11 cellular contexts compared by ENCODE assay signal in genomic region chr22:36323855-36324331, GRCh38.
DNase-seq lines count a peak whose midpoint lies in the region; ATAC-seq and TF ChIP-seq lines count a peak whose summit lies in the region.
"Had no signal": no experiment of that assay in that cellular context is flagged by ENCODE, and none has a peak within 500 bp of the region (broad histone marks: within the 10 kb centered on the region; RNA-seq: fewer than 3 reads in every experiment).

No MANE protein-coding gene starts in this region.

- DNase-seq in GM23338 (ENCODE audit: low spot score) (no peak), cardiac fibroblast (ENCODE audit: low read depth in 2 of 2) (peak; percentile 52 to 59), smooth muscle cell (lab: John Stamatoyannopoulos, UW; ENCODE audit: unreplicated experiment) (no peak), UCSD-AML1 (lab: John Stamatoyannopoulos, UW; ENCODE audit: unreplicated experiment) (no peak), pons (ENCODE audit: low spot score) (no peak)
- DNase-seq in stimulated activated CD8-positive, alpha-beta memory T cell treated with anti-CD3 and anti-CD28 coated beads, Interleukin-4, amount 100 ng/mL, for 48 hours: no peak
- DNase-seq: foreskin keratinocyte, NCI-H510A, T-helper 9 cell had no signal

- H3K4me2 ChIP-seq in GM23338 (no peak overlapping the region), smooth muscle cell (no peak overlapping the region)

- H3K27ac Mint-ChIP-seq in GM23338: no peak overlapping the region; the same call in 1 of the 2 replicates

- no peak for TF ChIP-seq RAD21 in liver (IDR thresholded peaks at IDR 0.05)

- H3K4me1 ChIP-seq in GM23338 (ENCODE audit: insufficient read depth): peaks cover 10% of the 10 kb centered on the region
- peaks cover 13 to 41% (median 26%) of the 10 kb centered on the region in 4 donors for H3K4me1 ChIP-seq in liver (ENCODE audit: control insufficient read depth in 4 of 4, insufficient read depth in 4 of 4, low read length in 3 of 4)
- H3K4me1 ChIP-seq in smooth muscle cell (ENCODE audit: low read depth): peaks cover 15% of the 10 kb centered on the region

- H3F3A ChIP-seq in GM23338 (replicated peaks; ENCODE audit: low read depth) (0 out of 2 replicates have a peak, but pooled peaks cover 3% of the 10 kb centered on the region), smooth muscle cell (ENCODE audit: low read depth) (peaks cover 49% of the 10 kb centered on the region)

- H3K4me3 ChIP-seq in GM23338 (no peak overlapping the region), cardiac fibroblast (replicated peaks in 1 of 2; ENCODE audit: low read depth in 2 of 2, low read length in 2 of 2) (no peak overlapping the region), liver (ENCODE audit: low read depth in 1 of 3, low read length in 3 of 3) (no peak overlapping the region), smooth muscle cell (no peak overlapping the region)

- H3K4me3 Mint-ChIP-seq in GM23338: no peak overlapping the region

- H3K79me2 ChIP-seq in GM23338 (replicated peaks; ENCODE audit: insufficient read depth) (peaks cover 26% of the 10 kb centered on the region), smooth muscle cell (ENCODE audit: low read depth) (peaks cover 88% of the 10 kb centered on the region)

- no peak overlapping the region for H3K9ac ChIP-seq in liver (ENCODE audit: low read depth in 1 of 2, low read length in 2 of 2)
- H3K9ac ChIP-seq in smooth muscle cell (ENCODE audit: low read depth): no peak overlapping the region

- 69% methylated on average over 21 of the region's 21 CpGs for WGBS in liver
- WGBS in smooth muscle cell (ENCODE audit: low lambda C conversion rate): 87% methylated on average over 21 of the region's 21 CpGs

- H3K27me3 ChIP-seq in GM23338 (ENCODE audit: insufficient read depth) (no peaks in the 10 kb centered on the region), liver (ENCODE audit: control insufficient read depth in 4 of 4, insufficient read depth in 4 of 4, low read length in 3 of 4) (no peaks in the 10 kb centered on the region), smooth muscle cell (ENCODE audit: low read depth) (no peaks in the 10 kb centered on the region)
- H3K27me3 ChIP-seq: foreskin keratinocyte had no signal

- H3K36me3 Mint-ChIP-seq in GM23338 (ENCODE audit: low read depth): peaks cover 88% of the 10 kb centered on the region

- no peak overlapping the region for H2AFZ ChIP-seq in GM23338
- H2AFZ ChIP-seq in smooth muscle cell (ENCODE audit: low read depth): no peak overlapping the region

- H3K4me1 Mint-ChIP-seq in GM23338: peaks cover 21% of the 10 kb centered on the region

- no peaks in the 10 kb centered on the region for H3K9me3 ChIP-seq in liver (ENCODE audit: control insufficient read depth in 4 of 4, low read length in 3 of 4)
- H3K9me3 ChIP-seq in smooth muscle cell (replicated peaks; ENCODE audit: low read depth): no peaks in the 10 kb centered on the region

- no peak for ATAC-seq in GM23338
- ATAC-seq in GM19397 (IDR thresholded peaks at IDR 0.05; ENCODE audit: unreplicated experiment): no peak
- ATAC-seq: foreskin keratinocyte had no signal

- no peaks in the 10 kb centered on the region for H3K9me2 ChIP-seq in GM23338 (ENCODE audit: insufficient read depth)

- peaks cover 21% of the 10 kb centered on the region for H4K20me1 ChIP-seq in GM23338 (replicated peaks; ENCODE audit: insufficient read depth)
- peaks cover 77% of the 10 kb centered on the region for H4K20me1 ChIP-seq in smooth muscle cell (ENCODE audit: low read depth)

- H3K27me3 Mint-ChIP-seq in GM23338 (ENCODE audit: insufficient read depth, low read depth, poor library complexity): peaks cover 11% of the 10 kb centered on the region

- H3K36me3 ChIP-seq in GM23338 (ENCODE audit: insufficient read depth) (peaks cover 36% of the 10 kb centered on the region), liver (ENCODE audit: control insufficient read depth in 4 of 4, insufficient read depth in 3 of 4, low read depth in 1 of 4, low read length in 3 of 4) (peaks cover 11 to 61% (median 42%) of the 10 kb centered on the region in 4 donors), smooth muscle cell (ENCODE audit: low read depth) (peaks cover 9% of the 10 kb centered on the region)

- TF ChIP-seq CTCF in GM23338 (conservative IDR thresholded peaks at IDR 0.05; ENCODE audit: low read depth in 2 of 2) (no peak), cardiac fibroblast (IDR thresholded peaks at IDR 0.05; ENCODE audit: low read depth, low read length) (no peak), liver (IDR thresholded peaks at IDR 0.05; ENCODE audit: low read depth, low read length, missing input control) (no peak), smooth muscle cell (IDR thresholded peaks at IDR 0.05; ENCODE audit: borderline replicate concordance, insufficient read depth, poor library complexity, severe bottlenecking) (no peak)

- H3K27ac ChIP-seq in GM23338 (ENCODE audit: low read depth) (0 out of 2 replicates have a peak overlapping the region, but pooled peaks have one; percentile 45), liver (ENCODE audit: low read depth in 1 of 2, low read length in 2 of 2) (peak overlapping the region; percentile 62 to 66), smooth muscle cell (ENCODE audit: low read depth) (peak overlapping the region; percentile 100)

- no peaks in the 10 kb centered on the region for H3K9me3 Mint-ChIP-seq in GM23338

TF ChIP-seq in GM23338, 12 proteins besides CTCF, POLR2A, EP300 and RAD21:
- TF ChIP-seq JUNB (IDR thresholded peaks at IDR 0.05; ENCODE audit: unreplicated experiment) (no peak), ZNF331 (CRISPR knock-in tag; IDR thresholded peaks at IDR 0.05; ENCODE audit: low read depth) (no peak), ZNF114 (CRISPR knock-in tag; IDR thresholded peaks at IDR 0.05) (no peak), POLR2AphosphoS5 (IDR thresholded peaks at IDR 0.05; ENCODE audit: low read depth) (no peak)

TF ChIP-seq in liver, 16 proteins besides CTCF, POLR2A, EP300 and RAD21:
- TF ChIP-seq RXRA (IDR thresholded peaks at IDR 0.05): peak in 1 of 2 donors; percentile 6
- TF ChIP-seq EGR1 (IDR thresholded peaks at IDR 0.05; ENCODE audit: low read depth in 2 of 2): no peak
- TF ChIP-seq NR2F2 (IDR thresholded peaks at IDR 0.05): peak; percentile 72

Comparison
In these comparisons a context has a peak if more than half of its experiments do, and no peak if none do; other contexts are left out.
1. DNase-seq: peak in cardiac fibroblast (2 of 2); none in GM23338 (single experiment), smooth muscle cell (single experiment), UCSD-AML1 (single experiment), stimulated activated CD8-positive, alpha-beta memory T cell treated with anti-CD3 and anti-CD28 coated beads, Interleukin-4, amount 100 ng/mL, for 48 hours (single experiment) and pons (single experiment).
2. H3K27ac ChIP-seq: peak in every context shown above with its lines; median percentile 100 in smooth muscle cell; 64 in liver; 45 in GM23338.